Comparison of ENCODE assay signal across 10 cellular contexts in the genomic region with DNA sequence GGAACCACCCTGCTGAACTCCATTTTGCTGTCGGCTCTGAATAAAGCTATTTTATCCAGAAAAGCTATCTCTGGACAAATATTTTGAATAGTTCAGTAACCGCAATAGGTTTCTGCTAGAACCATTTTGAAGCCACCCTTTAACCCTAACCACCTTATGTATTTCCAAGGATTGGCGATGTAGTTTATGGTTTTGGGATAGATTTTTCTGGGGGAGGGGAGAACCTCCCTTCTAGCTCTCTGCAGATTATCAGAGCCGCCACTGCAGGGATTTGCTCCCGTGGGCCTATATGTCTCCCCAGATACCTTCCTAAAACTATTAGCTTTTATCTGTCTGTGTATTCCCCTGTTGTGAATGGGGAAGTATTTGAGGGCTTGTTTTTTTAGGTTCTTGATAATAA. TPM values are rescaled to one million over a fixed set of nuclear protein-coding genes. Genes with fewer than 3 reads are reported as not detected.
A peak's percentile ranks its signal among the peaks of the same experiment; 100 is the strongest.
DNase-seq lines count a peak whose midpoint lies in the region; ATAC-seq, FAIRE-seq and TF ChIP-seq lines count a peak whose summit lies in the region.
"Had no signal": no experiment of that assay in that cellular context is flagged by ENCODE, and none has a peak within 500 bp of the region (broad histone marks: within the 10 kb centered on the region; RNA-seq: fewer than 3 reads in every experiment).

No MANE protein-coding gene starts in this region.

- H3K9ac ChIP-seq in GM23248 (peak overlapping the region; percentile 98), keratinocyte (ENCODE audit: control insufficient read depth, extremely low read depth, insufficient read depth, low read length) (peak overlapping the region; percentile 13)

- 0 to 2% methylated on average over 5 of the region's 5 CpGs for WGBS in GM23248 (ENCODE audit: low coverage in 1 of 2, low lambda C conversion rate in 2 of 2, missing lambda C conversion rate in 2 of 2), 2 experiments

- peaks cover 58% of the 10 kb centered on the region for H3K79me2 ChIP-seq in GM23248 (ENCODE audit: insufficient read depth)
- H3K79me2 ChIP-seq in keratinocyte (ENCODE audit: control insufficient read depth, insufficient read depth, low read length): peaks cover 22% of the 10 kb centered on the region

- in situ Hi-C loops in GM23248 (cut with MboI): no loop called here

- H3K4me1 ChIP-seq in GM23248 (ENCODE audit: insufficient read depth) (peaks cover 24% of the 10 kb centered on the region), keratinocyte (ENCODE audit: control insufficient read depth, extremely low read depth, insufficient read depth, low read length) (peaks cover 22% of the 10 kb centered on the region)

- H3K27me3 Mint-ChIP-seq in activated CD8-positive, alpha-beta T cell treated with anti-CD3 and anti-CD28 coated beads for 36 hours: no peaks in the 10 kb centered on the region
- H3K27me3 Mint-ChIP-seq: activated naive CD8-positive, alpha-beta T cell had no signal

- H3K27ac ChIP-seq in GM23248: peak overlapping the region; percentile 99
- peak overlapping the region; percentile 10 for H3K27ac ChIP-seq in keratinocyte (ENCODE audit: control insufficient read depth, insufficient read depth, low read length)

- TF ChIP-seq CTCF in AG09309 (IDR thresholded peaks at IDR 0.05; ENCODE audit: control insufficient read depth, insufficient read depth, low read depth, low read length, missing control alignments) (no peak), keratinocyte (optimal IDR thresholded peaks at IDR 0.05 in 1 of 3, IDR thresholded peaks at IDR 0.05 in 1 of 3, conservative IDR thresholded peaks at IDR 0.05 in 1 of 3; ENCODE audit: extremely low read depth in 1 of 3, insufficient read depth in 2 of 3, low read length in 3 of 3) (no peak)
- TF ChIP-seq CTCF in activated CD8-positive, alpha-beta T cell treated with anti-CD3 and anti-CD28 coated beads for 36 hours (IDR thresholded peaks at IDR 0.05): no peak

- dilution Hi-C loops in keratinocyte (cut with MboI; ENCODE audit: extremely low pct_ligation_motif_present, low sequenced_read_pairs): no loop called here

- no peak for DNase-seq in AG09309 (ENCODE audit: low read depth)
- DNase-seq in GM23248: peak; percentile 56
- no peak for DNase-seq in activated CD8-positive, alpha-beta T cell treated with anti-CD3 and anti-CD28 coated beads for 36 hours
- DNase-seq in keratinocyte (ENCODE audit: low read depth, low spot score): no peak
- DNase-seq in NCI-H1105 (lab: John Stamatoyannopoulos, UW): no peak
- no peak for DNase-seq in epidermal melanocyte (ENCODE audit: insufficient read length, low spot score)

- H2AFZ ChIP-seq in GM23248 (peak overlapping the region; percentile 93), keratinocyte (ENCODE audit: control insufficient read depth, low read length) (peak overlapping the region; percentile 91)

- no peak overlapping the region for H3K27ac Mint-ChIP-seq in activated CD8-positive, alpha-beta T cell treated with anti-CD3 and anti-CD28 coated beads for 36 hours

- H3K36me3 Mint-ChIP-seq in activated CD8-positive, alpha-beta T cell treated with anti-CD3 and anti-CD28 coated beads for 36 hours (ENCODE audit: low read depth): peaks cover 34% of the 10 kb centered on the region

- peaks cover 21% of the 10 kb centered on the region for H3K4me1 Mint-ChIP-seq in activated CD8-positive, alpha-beta T cell treated with anti-CD3 and anti-CD28 coated beads for 36 hours (ENCODE audit: low read depth)

- FAIRE-seq in keratinocyte (lab: Jason Lieb, UNC): no peak
- FAIRE-seq: islet of Langerhans had no signal

- peaks cover 32% of the 10 kb centered on the region for H3F3A ChIP-seq in GM23248 (ENCODE audit: insufficient read depth)

- H3K9me3 ChIP-seq in GM23248 (ENCODE audit: low read depth) (no peaks in the 10 kb centered on the region), keratinocyte (ENCODE audit: control insufficient read depth, low read depth, low read length) (no peaks in the 10 kb centered on the region)

- peaks cover 15% of the 10 kb centered on the region for H3K36me3 ChIP-seq in GM23248 (ENCODE audit: low read depth)
- peaks cover 2 to 14% of the 10 kb centered on the region in 2 experiments for H3K36me3 ChIP-seq in keratinocyte (ENCODE audit: control insufficient read depth in 2 of 2, extremely low read depth in 1 of 2, insufficient read depth in 2 of 2, low read length in 2 of 2)

- ATAC-seq in activated CD8-positive, alpha-beta T cell treated with anti-CD3 and anti-CD28 coated beads for 36 hours: no peak
- ATAC-seq in HG02938 (IDR thresholded peaks at IDR 0.05; ENCODE audit: unreplicated experiment) (no peak), GM18909 (IDR thresholded peaks at IDR 0.05; ENCODE audit: poor library complexity, unreplicated experiment) (no peak)

- CTCF ChIA-PET in activated CD8-positive, alpha-beta T cell treated with anti-CD3 and anti-CD28 coated beads for 36 hours (lab: Charles Lee): interaction anchor here (0.6 to 4.2 kb wide), 7 partner anchors 15 to 226 kb away, joined by 3 to 52 read pairs (median 13); a partner anchor contains a TSS

- H3K4me3 ChIP-seq in AG09309 (ENCODE audit: control insufficient read depth, low read depth, low read length) (peak overlapping the region; percentile 30), GM23248 (peak overlapping the region; percentile 91), keratinocyte (ENCODE audit: control insufficient read depth in 2 of 3, extremely low read depth in 1 of 3, insufficient read depth in 2 of 3, low read depth in 1 of 3, low read length in 3 of 3) (peak overlapping the region in 2 of 3 experiments; percentile 52 to 99)

- intact Hi-C loops in activated CD8-positive, alpha-beta T cell treated with anti-CD3 and anti-CD28 coated beads for 36 hours (cut with micrococcal nuclease): no loop called here

- no peaks in the 10 kb centered on the region for H3K9me2 ChIP-seq in GM23248 (ENCODE audit: insufficient read depth)

- H4K20me1 ChIP-seq in GM23248 (ENCODE audit: insufficient read depth) (peaks cover 12% of the 10 kb centered on the region; the same call in 1 of the 2 replicates), keratinocyte (ENCODE audit: control insufficient read depth, extremely low read depth, insufficient read depth, low read length) (peaks cover 5% of the 10 kb centered on the region)

- peak overlapping the region; percentile 98 for H3K4me2 ChIP-seq in GM23248 (ENCODE audit: unreplicated experiment)
- peak overlapping the region; percentile 87 for H3K4me2 ChIP-seq in keratinocyte (ENCODE audit: control insufficient read depth, extremely low read depth, insufficient read depth, low read depth, low read length)

- H3K9me1 ChIP-seq in keratinocyte (ENCODE audit: control insufficient read depth, extremely low read depth, insufficient read depth, low read length): no peaks in the 10 kb centered on the region

- H3K9me3 Mint-ChIP-seq in activated CD8-positive, alpha-beta T cell treated with anti-CD3 and anti-CD28 coated beads for 36 hours: no peaks in the 10 kb centered on the region

- POLR2A ChIA-PET in activated CD8-positive, alpha-beta T cell treated with anti-CD3 and anti-CD28 coated beads for 36 hours (lab: Charles Lee): interaction anchor here (3.3 to 5.1 kb wide), 8 partner anchors 13 to 234 kb away, joined by 16 to 85 read pairs (median 41); a partner anchor contains a TSS

- peak overlapping the region; percentile 83 for H3K4me3 Mint-ChIP-seq in activated CD8-positive, alpha-beta T cell treated with anti-CD3 and anti-CD28 coated beads for 36 hours

- H3K27me3 ChIP-seq in GM23248 (replicated peaks; ENCODE audit: insufficient read depth) (no peaks in the 10 kb centered on the region), keratinocyte (ENCODE audit: control insufficient read depth, extremely low read depth, insufficient read depth, low read length) (no peaks in the 10 kb centered on the region)

RNA-seq across cellular contexts. Expression of a gene that starts 1.8 kb away (rescaled TPM):
- 1,598 and 1,776 TPM in 2 replicates for total RNA-seq in GM23248 (2014; rRNA removed; shearing (Covaris generic))
- polyA plus RNA-seq in GM23248 (2016; fragmentation: Nextera tagmentation; extraction: Ambion mirVana): 1,195 and 1,237 TPM in 2 replicates
- 1,000 to 10,000 TPM; 2,169 to 2,181 TPM for total RNA-seq in activated CD8-positive, alpha-beta T cell treated with anti-CD3 and anti-CD28 coated beads for 36 hours
- 1,122 to 2,676 TPM (median 2,055 TPM) in 3 replicates for polyA plus RNA-seq in keratinocyte
- polyA plus RNA-seq in keratinocyte (2011; ENCODE audit: low read depth): 41.5 TPM
- polyA plus RNA-seq in keratinocyte (2011; cell fraction: cytosol; rRNA removed): 1,432 and 1,444 TPM in 2 replicates
- 847 and 904 TPM in 2 replicates for polyA plus RNA-seq in keratinocyte (2011; cell fraction: nucleus; rRNA removed)
- 266 and 1,477 TPM in 2 replicates for polyA plus RNA-seq in keratinocyte (2012; ENCODE audit: low replicate concordance)
- polyA minus RNA-seq in keratinocyte: 1,956 to 3,195 TPM (median 2,566 TPM) in 3 replicates
- polyA minus RNA-seq in keratinocyte (2011; cell fraction: cytosol; rRNA and poly(A)+ RNA removed): 1,040 TPM
- polyA minus RNA-seq in keratinocyte (2011; cell fraction: nucleus; rRNA and poly(A)+ RNA removed): 326 and 464 TPM in 2 replicates

RNA-seq across cellular contexts. Expression of a gene that starts 22.4 kb away (rescaled TPM):
- 22.0 and 62.9 TPM in 2 replicates for total RNA-seq in GM23248 (2014; rRNA removed; shearing (Covaris generic))
- polyA plus RNA-seq in GM23248 (2016; fragmentation: Nextera tagmentation; extraction: Ambion mirVana) (28.2 and 31.6 TPM in 2 replicates), keratinocyte (22.9 to 30.1 TPM (median 28.0 TPM) in 3 replicates)
- total RNA-seq in activated CD8-positive, alpha-beta T cell treated with anti-CD3 and anti-CD28 coated beads for 36 hours: 10 to 100 TPM; 43.5 to 50.9 TPM
- polyA plus RNA-seq in keratinocyte (2011; ENCODE audit: low read depth): 9.5 TPM
- 12.1 and 14.6 TPM in 2 replicates for polyA plus RNA-seq in keratinocyte (2011; cell fraction: cytosol; rRNA removed)
- polyA plus RNA-seq in keratinocyte (2011; cell fraction: nucleus; rRNA removed): 85.8 and 90.5 TPM in 2 replicates
- polyA plus RNA-seq in keratinocyte (2012; ENCODE audit: low replicate concordance): 18.5 and 27.8 TPM in 2 replicates
- 46.4 to 72.0 TPM (median 51.2 TPM) in 3 replicates for polyA minus RNA-seq in keratinocyte
- 23.4 TPM for polyA minus RNA-seq in keratinocyte (2011; cell fraction: cytosol; rRNA and poly(A)+ RNA removed)
- polyA minus RNA-seq in keratinocyte (2011; cell fraction: nucleus; rRNA and poly(A)+ RNA removed): 26.6 and 43.3 TPM in 2 replicates

RNA-seq across cellular contexts. Expression of a gene that starts 38.4 kb away (rescaled TPM):
- not detected in 2 replicates for total RNA-seq in GM23248 (2014; rRNA removed; shearing (Covaris generic))
- not detected in 2 replicates for polyA plus RNA-seq in GM23248 (2016; fragmentation: Nextera tagmentation; extraction: Ambion mirVana)
- total RNA-seq in activated CD8-positive, alpha-beta T cell treated with anti-CD3 and anti-CD28 coated beads for 36 hours: under 1 TPM in 1 of 2 experiments, not detected in 1; 0.14 TPM
- not detected in 3 replicates for polyA plus RNA-seq in keratinocyte
- polyA plus RNA-seq in keratinocyte (2011; ENCODE audit: low read depth): not detected
- not detected in 2 replicates for polyA plus RNA-seq in keratinocyte (2011; cell fraction: cytosol; rRNA removed)
- polyA plus RNA-seq in keratinocyte (2011; cell fraction: nucleus; rRNA removed): 0.03 TPM in 1 of 2 replicates, not detected in the other
- polyA plus RNA-seq in keratinocyte (2012; ENCODE audit: low replicate concordance): 0.06 TPM in 1 of 2 replicates, not detected in the other
- polyA minus RNA-seq in keratinocyte: not detected in 3 replicates
- not detected for polyA minus RNA-seq in keratinocyte (2011; cell fraction: cytosol; rRNA and poly(A)+ RNA removed)
- not detected in 2 replicates for polyA minus RNA-seq in keratinocyte (2011; cell fraction: nucleus; rRNA and poly(A)+ RNA removed)

RNA-seq across cellular contexts. Expression of a gene that starts 55.9 kb away (rescaled TPM):
- total RNA-seq in GM23248 (2014; rRNA removed; shearing (Covaris generic)): 628 and 639 TPM in 2 replicates
- polyA plus RNA-seq in GM23248 (2016; fragmentation: Nextera tagmentation; extraction: Ambion mirVana) (452 and 467 TPM in 2 replicates), keratinocyte (288 to 427 TPM (median 375 TPM) in 3 replicates)
- 10 to 100 TPM; 70.6 to 71.2 TPM for total RNA-seq in activated CD8-positive, alpha-beta T cell treated with anti-CD3 and anti-CD28 coated beads for 36 hours
- polyA plus RNA-seq in keratinocyte (2011; ENCODE audit: low read depth): 4.9 TPM
- polyA plus RNA-seq in keratinocyte (2011; cell fraction: cytosol; rRNA removed): 403 and 455 TPM in 2 replicates
- 408 and 416 TPM in 2 replicates for polyA plus RNA-seq in keratinocyte (2011; cell fraction: nucleus; rRNA removed)
- 22.9 and 241 TPM in 2 replicates for polyA plus RNA-seq in keratinocyte (2012; ENCODE audit: low replicate concordance)
- 366 to 623 TPM (median 568 TPM) in 3 replicates for polyA minus RNA-seq in keratinocyte
- polyA minus RNA-seq in keratinocyte (2011; cell fraction: cytosol; rRNA and poly(A)+ RNA removed): 265 TPM
- 161 TPM in 2 replicates for polyA minus RNA-seq in keratinocyte (2011; cell fraction: nucleus; rRNA and poly(A)+ RNA removed)

Comparison
In these comparisons a context has a peak if more than half of its experiments do, and no peak if none do; other contexts are left out.
1. H3K4me3 ChIP-seq: peak in every context shown above with its lines; median percentile 91 in GM23248; 76 in keratinocyte; 30 in AG09309.